7 cellular contexts compared by ENCODE assay signal in the genomic region with DNA sequence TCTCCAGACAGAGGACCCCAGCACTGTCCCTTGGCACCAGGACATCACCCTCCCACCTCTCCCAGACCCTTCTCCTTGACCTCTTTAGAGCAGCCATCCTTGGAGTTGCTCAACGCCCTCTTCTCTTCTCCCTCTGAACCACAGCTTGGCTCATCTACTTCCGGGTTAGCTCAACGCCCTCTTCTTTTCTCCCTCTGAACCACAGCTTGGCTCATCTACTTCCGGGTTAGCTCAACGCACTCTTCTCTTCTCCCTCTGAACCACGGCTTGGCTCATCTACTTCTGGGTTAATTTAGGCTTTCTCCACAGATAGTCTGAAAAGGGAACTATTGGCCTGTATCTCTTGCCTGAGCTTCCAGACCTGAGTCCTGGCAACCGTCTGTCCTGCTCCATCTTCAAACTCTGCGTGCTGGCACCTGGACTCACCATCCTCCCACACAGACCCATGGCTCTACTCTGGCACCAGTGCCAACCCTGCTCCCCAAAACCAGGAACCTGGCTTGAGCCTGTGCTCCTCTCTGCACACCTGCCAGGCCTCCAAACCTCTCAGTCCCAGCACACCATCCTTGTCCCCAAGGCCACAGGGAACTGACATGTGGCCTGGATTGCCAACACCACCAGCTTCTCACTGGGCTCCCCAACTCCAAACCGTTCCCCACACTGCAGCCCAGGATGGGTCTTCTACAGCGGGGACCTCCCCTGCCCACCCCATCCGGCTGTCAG. TPM values are rescaled to one million over a fixed set of nuclear protein-coding genes. Genes with fewer than 3 reads are reported as not detected.
DNase-seq lines count a peak whose midpoint lies in the region; ATAC-seq and TF ChIP-seq lines count a peak whose summit lies in the region.
"Had no signal": no experiment of that assay in that cellular context is flagged by ENCODE, and none has a peak within 500 bp of the region (broad histone marks: within the 10 kb centered on the region; RNA-seq: fewer than 3 reads in every experiment).

No MANE protein-coding gene starts in this region.

- peaks cover 8% of the 10 kb centered on the region for H3K4me1 Mint-ChIP-seq in activated naive CD8-positive, alpha-beta T cell treated with anti-CD3 and anti-CD28 coated beads for 36 hours
- H3K4me1 Mint-ChIP-seq in activated naive CD8-positive, alpha-beta T cell treated with anti-CD3 and anti-CD28 coated beads, Interleukin-2, amount 50 U/mL, for 24 hours = peaks cover 16% of the 10 kb centered on the region
- H3K4me1 Mint-ChIP-seq in activated CD4-positive, alpha-beta memory T cell treated with anti-CD3 and anti-CD28 coated beads for 36 hours (ENCODE audit: low read depth) = peaks cover 11% of the 10 kb centered on the region

- H3K4me2 ChIP-seq in fibroblast of lung (ENCODE audit: extremely low read depth, insufficient read depth, low read length) = peak overlapping the region; percentile 55
- H3K4me2 ChIP-seq: BLaER1 had no signal

- no peaks in the 10 kb centered on the region for H4K20me1 ChIP-seq in fibroblast of lung (ENCODE audit: control insufficient read depth, extremely low read depth, insufficient read depth, low read length)

- peaks cover 37% of the 10 kb centered on the region for H3K79me2 ChIP-seq in fibroblast of lung (ENCODE audit: control insufficient read depth, insufficient read depth, low read length)

- H3K4me1 ChIP-seq in fibroblast of lung (ENCODE audit: control insufficient read depth, extremely low read depth, insufficient read depth, low read length) (peaks cover 24% of the 10 kb centered on the region), upper lobe of right lung (no peaks in the 10 kb centered on the region)
- H3K4me1 ChIP-seq: BLaER1 had no signal

- H3K27ac ChIP-seq in fibroblast of lung (ENCODE audit: insufficient read depth, low read length) (peak overlapping the region; percentile 48), upper lobe of right lung (no peak overlapping the region)
- H3K27ac ChIP-seq: BLaER1 had no signal

- no peak overlapping the region for H3K9ac ChIP-seq in fibroblast of lung (ENCODE audit: insufficient read depth, low read length)
- H3K9ac ChIP-seq: BLaER1 had no signal

- H3K9me3 Mint-ChIP-seq in activated naive CD8-positive, alpha-beta T cell treated with anti-CD3 and anti-CD28 coated beads for 36 hours = no peaks in the 10 kb centered on the region
- H3K9me3 Mint-ChIP-seq in activated naive CD8-positive, alpha-beta T cell treated with anti-CD3 and anti-CD28 coated beads, Interleukin-2, amount 50 U/mL, for 24 hours = no peaks in the 10 kb centered on the region
- H3K9me3 Mint-ChIP-seq in activated CD4-positive, alpha-beta memory T cell treated with anti-CD3 and anti-CD28 coated beads for 36 hours = no peaks in the 10 kb centered on the region

- no peak for ATAC-seq in activated naive CD8-positive, alpha-beta T cell treated with anti-CD3 and anti-CD28 coated beads, Interleukin-2, amount 50 U/mL, for 24 hours
- peak; percentile 74 for ATAC-seq in upper lobe of right lung

- H3K9me3 ChIP-seq in fibroblast of lung (ENCODE audit: control insufficient read depth, insufficient read depth, low read depth, low read length) (no peaks in the 10 kb centered on the region), upper lobe of right lung (no peaks in the 10 kb centered on the region)
- H3K9me3 ChIP-seq: BLaER1 had no signal

- peaks cover 17% of the 10 kb centered on the region for H3K36me3 Mint-ChIP-seq in activated naive CD8-positive, alpha-beta T cell treated with anti-CD3 and anti-CD28 coated beads for 36 hours
- peaks cover 42% of the 10 kb centered on the region for H3K36me3 Mint-ChIP-seq in activated naive CD8-positive, alpha-beta T cell treated with anti-CD3 and anti-CD28 coated beads, Interleukin-2, amount 50 U/mL, for 24 hours (ENCODE audit: low read depth)
- peaks cover 30% of the 10 kb centered on the region for H3K36me3 Mint-ChIP-seq in activated CD4-positive, alpha-beta memory T cell treated with anti-CD3 and anti-CD28 coated beads for 36 hours

- intact Hi-C loops in upper lobe of right lung (cut with DNase I) = no loop called here
- intact Hi-C loops in activated CD4-positive, alpha-beta memory T cell treated with anti-CD3 and anti-CD28 coated beads for 36 hours (cut with micrococcal nuclease) = no loop called here

- H3K36me3 ChIP-seq in fibroblast of lung (ENCODE audit: control insufficient read depth, insufficient read depth, low read length) (peaks cover 19% of the 10 kb centered on the region), upper lobe of right lung (peaks cover 68% of the 10 kb centered on the region)

- no peak overlapping the region for H2AFZ ChIP-seq in fibroblast of lung (ENCODE audit: low read length)

- TF ChIP-seq CTCF in fibroblast of lung (conservative IDR thresholded peaks at IDR 0.05 in 1 of 2, IDR thresholded peaks at IDR 0.05 in 1 of 2; ENCODE audit: low read depth in 1 of 2, low read length in 2 of 2) = no peak
- no peak for TF ChIP-seq CTCF in upper lobe of right lung (IDR thresholded peaks at IDR 0.05)

- H3K4me3 ChIP-seq in fibroblast of lung (replicated peaks in 1 of 4; ENCODE audit: control extremely low read depth in 1 of 4, insufficient read depth in 1 of 4, low read depth in 3 of 4, low read length in 4 of 4) (peak overlapping the region in 1 of 4 experiments; percentile 22), upper lobe of right lung (no peak overlapping the region)
- H3K4me3 ChIP-seq: BLaER1 had no signal

- H3K4me3 Mint-ChIP-seq in activated naive CD8-positive, alpha-beta T cell treated with anti-CD3 and anti-CD28 coated beads for 36 hours = no peak overlapping the region
- no peak overlapping the region for H3K4me3 Mint-ChIP-seq in activated naive CD8-positive, alpha-beta T cell treated with anti-CD3 and anti-CD28 coated beads, Interleukin-2, amount 50 U/mL, for 24 hours
- no peak overlapping the region for H3K4me3 Mint-ChIP-seq in activated CD4-positive, alpha-beta memory T cell treated with anti-CD3 and anti-CD28 coated beads for 36 hours

- CTCF ChIA-PET in activated CD4-positive, alpha-beta memory T cell treated with anti-CD3 and anti-CD28 coated beads for 36 hours (lab: Charles Lee) = interaction anchor here (1.4 kb wide), 1 partner anchor 24 kb away, joined by 6 read pairs; no protein-coding TSS in a partner anchor

- TF ChIP-seq POLR2A in erythroblast (IDR thresholded peaks at IDR 0.05; ENCODE audit: low read length) = no peak

- POLR2A ChIA-PET in activated CD4-positive, alpha-beta memory T cell treated with anti-CD3 and anti-CD28 coated beads for 36 hours (lab: Charles Lee) = no interaction called here

- DNase-seq in activated naive CD8-positive, alpha-beta T cell treated with anti-CD3 and anti-CD28 coated beads for 36 hours = no peak
- DNase-seq in activated naive CD8-positive, alpha-beta T cell treated with anti-CD3 and anti-CD28 coated beads, Interleukin-2, amount 50 U/mL, for 24 hours = no peak
- DNase-seq in fibroblast of lung (ENCODE audit: low read depth in 2 of 2) (no peak), upper lobe of right lung (no peak), erythroblast (lab: John Stamatoyannopoulos, UW) (no peak)
- DNase-seq in activated CD4-positive, alpha-beta memory T cell treated with anti-CD3 and anti-CD28 coated beads for 36 hours = no peak

- peak overlapping the region; percentile 5 for H3K27ac Mint-ChIP-seq in activated naive CD8-positive, alpha-beta T cell treated with anti-CD3 and anti-CD28 coated beads for 36 hours
- no peak overlapping the region for H3K27ac Mint-ChIP-seq in activated naive CD8-positive, alpha-beta T cell treated with anti-CD3 and anti-CD28 coated beads, Interleukin-2, amount 50 U/mL, for 24 hours
- no peak overlapping the region for H3K27ac Mint-ChIP-seq in activated CD4-positive, alpha-beta memory T cell treated with anti-CD3 and anti-CD28 coated beads for 36 hours

- H3K27me3 ChIP-seq in fibroblast of lung (ENCODE audit: control insufficient read depth, insufficient read depth, low read length) (no peaks in the 10 kb centered on the region), upper lobe of right lung (no peaks in the 10 kb centered on the region)
- H3K27me3 ChIP-seq: BLaER1 had no signal

- H3K27me3 Mint-ChIP-seq in activated naive CD8-positive, alpha-beta T cell treated with anti-CD3 and anti-CD28 coated beads for 36 hours = no peaks in the 10 kb centered on the region
- H3K27me3 Mint-ChIP-seq in activated naive CD8-positive, alpha-beta T cell treated with anti-CD3 and anti-CD28 coated beads, Interleukin-2, amount 50 U/mL, for 24 hours = no peaks in the 10 kb centered on the region
- H3K27me3 Mint-ChIP-seq in activated CD4-positive, alpha-beta memory T cell treated with anti-CD3 and anti-CD28 coated beads for 36 hours = no peaks in the 10 kb centered on the region

RNA-seq across cellular contexts. Expression of a gene that starts 25.3 kb away (rescaled TPM):
- total RNA-seq in activated naive CD8-positive, alpha-beta T cell treated with anti-CD3 and anti-CD28 coated beads for 36 hours = 10 to 100 TPM; 48.1 to 51.1 TPM
- total RNA-seq in fibroblast of lung = 10.4 and 12.6 TPM in 2 replicates
- 6.7 and 8.1 TPM in 2 replicates for polyA plus RNA-seq in fibroblast of lung
- 13.7 and 19.1 TPM in 2 replicates for polyA plus RNA-seq in fibroblast of lung (2012)
- polyA minus RNA-seq in fibroblast of lung (ENCODE audit: low replicate concordance) = 17.6 and 22.4 TPM in 2 replicates
- total RNA-seq in upper lobe of right lung = 27.3 TPM
- 10 to 100 TPM; 33.5 to 39.7 TPM for total RNA-seq in activated CD4-positive, alpha-beta memory T cell treated with anti-CD3 and anti-CD28 coated beads for 36 hours

RNA-seq across cellular contexts. Expression of a gene that starts 49.3 kb away (rescaled TPM):
- under 1 TPM; 0.29 to 0.36 TPM for total RNA-seq in activated naive CD8-positive, alpha-beta T cell treated with anti-CD3 and anti-CD28 coated beads for 36 hours
- total RNA-seq in fibroblast of lung (1.5 and 2.0 TPM in 2 replicates), upper lobe of right lung (3.6 TPM)
- 0.07 and 0.35 TPM in 2 replicates for polyA plus RNA-seq in fibroblast of lung
- 0.21 and 0.73 TPM in 2 replicates for polyA plus RNA-seq in fibroblast of lung (2012)
- 0.39 TPM in 1 of 2 replicates, not detected in the other for polyA minus RNA-seq in fibroblast of lung (ENCODE audit: low replicate concordance)
- under 1 TPM; 0.33 to 0.46 TPM for total RNA-seq in activated CD4-positive, alpha-beta memory T cell treated with anti-CD3 and anti-CD28 coated beads for 36 hours

RNA-seq across cellular contexts. Expression of a gene that starts 59.5 kb away (rescaled TPM):
- 100 to 1,000 TPM; 103 TPM for total RNA-seq in activated naive CD8-positive, alpha-beta T cell treated with anti-CD3 and anti-CD28 coated beads for 36 hours
- 49.8 and 51.0 TPM in 2 replicates for total RNA-seq in fibroblast of lung
- polyA plus RNA-seq in fibroblast of lung = 62.5 and 82.8 TPM in 2 replicates
- 50.4 and 64.3 TPM in 2 replicates for polyA plus RNA-seq in fibroblast of lung (2012)
- polyA minus RNA-seq in fibroblast of lung (ENCODE audit: low replicate concordance) = 243 and 414 TPM in 2 replicates
- total RNA-seq in upper lobe of right lung = 93.6 TPM
- total RNA-seq in activated CD4-positive, alpha-beta memory T cell treated with anti-CD3 and anti-CD28 coated beads for 36 hours = 10 to 100 TPM; 78.4 to 93.2 TPM

RNA-seq across cellular contexts. Expression of a gene that starts 59.6 kb away (rescaled TPM):
- under 1 TPM; 0.19 to 0.26 TPM for total RNA-seq in activated naive CD8-positive, alpha-beta T cell treated with anti-CD3 and anti-CD28 coated beads for 36 hours
- total RNA-seq in fibroblast of lung (1.0 and 3.0 TPM in 2 replicates), upper lobe of right lung (1.1 TPM)
- polyA plus RNA-seq in fibroblast of lung = 0.94 and 1.3 TPM in 2 replicates
- polyA plus RNA-seq in fibroblast of lung (2012) = 1.7 and 2.1 TPM in 2 replicates
- 0.56 and 0.63 TPM in 2 replicates for polyA minus RNA-seq in fibroblast of lung (ENCODE audit: low replicate concordance)
- total RNA-seq in activated CD4-positive, alpha-beta memory T cell treated with anti-CD3 and anti-CD28 coated beads for 36 hours = under 1 TPM; 0.36 to 0.45 TPM
